21 cellular contexts compared by ENCODE assay signal in the genomic region with DNA sequence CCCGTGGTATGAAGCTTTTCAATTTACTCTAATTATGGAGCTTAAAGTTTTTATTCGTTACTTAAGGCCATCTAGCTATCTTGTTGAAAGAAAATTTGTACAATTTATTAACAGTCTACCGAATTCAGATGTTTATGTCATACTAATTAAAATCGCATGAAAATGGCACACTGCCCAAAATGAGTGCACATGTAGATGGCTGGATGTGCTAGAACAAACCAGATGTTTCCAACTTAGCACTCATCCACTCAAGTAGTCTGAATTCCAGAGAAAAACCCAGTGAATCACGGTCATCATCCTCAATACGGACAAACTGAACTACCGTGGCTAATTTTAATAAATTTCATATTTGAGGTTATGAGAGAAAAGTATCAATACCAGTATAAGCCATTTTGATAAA.
"Had no signal": no experiment of that assay in that cellular context is flagged by ENCODE, and none has a peak within 500 bp of the region (broad histone marks: within the 10 kb centered on the region; RNA-seq: fewer than 3 reads in every experiment).

No MANE protein-coding gene starts in this region.

- H3K9me3 ChIP-seq: heart right ventricle, left ventricle myocardium inferior, tibial artery, vagina had no signal

- H3K4me1 ChIP-seq: heart right ventricle, left ventricle myocardium inferior, tibial artery, vagina had no signal

- DNase-seq: activated B cell treated with CpG ODN at 0.5 μM for 24 hours; activated CD4-positive, alpha-beta memory T cell treated with anti-CD3 and anti-CD28 coated beads for 36 hours; activated CD4-positive, alpha-beta T cell treated with anti-CD3 and anti-CD28 coated beads for 4 hours; activated naive CD4-positive, alpha-beta T cell; activated naive CD8-positive, alpha-beta T cell treated with anti-CD3 and anti-CD28 coated beads, Interleukin-2, amount 10 ng/mL, durations not matched to agents 7 days and 5 days; activated T-cell treated with anti-CD3 and anti-CD28 coated beads for 4 hours; amygdala; caudate nucleus; heart right ventricle; left ventricle myocardium inferior; mammary epithelial cell; midbrain; stimulated activated CD4-positive, alpha-beta T cell treated with anti-CD3 and anti-CD28 coated beads, Interleukin-2, amount 100 ng/mL, for 24 hours; stimulated activated naive CD4-positive, alpha-beta T cell treated with Interleukin-2 at 50 U/mL for 16 hours; tibial artery had no signal

- H3K9me3 Mint-ChIP-seq: activated B cell treated with CpG ODN at 0.5 μM for 24 hours; activated CD4-positive, alpha-beta memory T cell treated with anti-CD3 and anti-CD28 coated beads for 36 hours; activated naive CD8-positive, alpha-beta T cell treated with anti-CD3 and anti-CD28 coated beads, Interleukin-2, amount 10 ng/mL, durations not matched to agents 7 days and 5 days; activated T-helper 1 cell treated with anti-CD3 and anti-CD28 coated beads, Interleukin-12 subunit alpha, Interleukin-12 subunit beta, Interleukin-2, Interleukin-4 antibody, amounts not matched to agents 30 ng/mL and 10 ng/mL and 1 ng/mL, durations not matched to agents 14 hours and 24 hours and 36 hours; brain; nephron had no signal

- H3K36me3 Mint-ChIP-seq: activated CD4-positive, alpha-beta memory T cell treated with anti-CD3 and anti-CD28 coated beads for 36 hours; activated naive CD8-positive, alpha-beta T cell treated with anti-CD3 and anti-CD28 coated beads, Interleukin-2, amount 10 ng/mL, durations not matched to agents 7 days and 5 days had no signal

- H3K4me3 ChIP-seq: heart right ventricle, left ventricle myocardium inferior, tibial artery, vagina had no signal

- H3K27ac ChIP-seq: epithelial cell of prostate, heart right ventricle, left ventricle myocardium inferior, tibial artery, vagina had no signal

- ATAC-seq: heart right ventricle had no signal

- H3K27ac Mint-ChIP-seq: activated B cell treated with CpG ODN at 0.5 μM for 24 hours; activated CD4-positive, alpha-beta memory T cell treated with anti-CD3 and anti-CD28 coated beads for 36 hours; activated naive CD8-positive, alpha-beta T cell treated with anti-CD3 and anti-CD28 coated beads, Interleukin-2, amount 10 ng/mL, durations not matched to agents 7 days and 5 days; activated T-helper 1 cell treated with anti-CD3 and anti-CD28 coated beads, Interleukin-12 subunit alpha, Interleukin-12 subunit beta, Interleukin-2, Interleukin-4 antibody, amounts not matched to agents 30 ng/mL and 10 ng/mL and 1 ng/mL, durations not matched to agents 14 hours and 24 hours and 36 hours; brain; progenitor cell of endocrine pancreas had no signal

- H3K27me3 ChIP-seq: heart right ventricle, tibial artery, vagina had no signal
